Comparison of ENCODE assay signal across 8 cellular contexts in genomic region chr1:149936076-149936991, GRCh38. TPM values are rescaled to one million over a fixed set of nuclear protein-coding genes. Genes with fewer than 3 reads are reported as not detected.
DNase-seq lines count a peak whose midpoint lies in the region; ATAC-seq and TF ChIP-seq lines count a peak whose summit lies in the region.

Gene MTMR11 (minus strand): TSS chr1:149936879. CDS start chr1:149936647, 232 bp downstream.

- H3K9me3 ChIP-seq in MM.1S (replicated peaks; ENCODE audit: insufficient read depth, low read length) = no peaks in the 10 kb centered on the region
- no peaks in the 10 kb centered on the region for H3K9me3 ChIP-seq in upper lobe of right lung

- no peaks in the 10 kb centered on the region for H3K79me2 ChIP-seq in MM.1S (ENCODE audit: low read length)

- H3K27ac ChIP-seq in MM.1S (ENCODE audit: low read length) (peak within 1 kb of the TSS; percentile 46; the same call in 1 of the 2 replicates), upper lobe of right lung (no peak within 1 kb of the TSS)

- H3K27me3 ChIP-seq in MM.1S (replicated peaks; ENCODE audit: insufficient read depth, low read length) = no peaks in the 10 kb centered on the region
- no peaks in the 10 kb centered on the region for H3K27me3 ChIP-seq in upper lobe of right lung

- peak; percentile 33 for ATAC-seq in upper lobe of right lung
- ATAC-seq in GM19452 (IDR thresholded peaks at IDR 0.05; ENCODE audit: unreplicated experiment) = no peak
- ATAC-seq in HG03442 (IDR thresholded peaks at IDR 0.05; ENCODE audit: unreplicated experiment) = no peak

- H3K4me1 ChIP-seq in MM.1S (ENCODE audit: low read length) (peaks cover 33% of the 10 kb centered on the region), upper lobe of right lung (peaks cover 23% of the 10 kb centered on the region)

- peak within 1 kb of the TSS; percentile 28 for H3K4me2 ChIP-seq in MM.1S (ENCODE audit: low read depth, low read length)

- intact Hi-C loops in lower leg skin (cut with DNase I; ENCODE audit: low total_unique reads) (no loop called here), upper lobe of right lung (cut with DNase I) (no loop called here)

- DNase-seq in COLO829 (ENCODE audit: low spot score) (peak; percentile 82), MM.1S (no peak), choroid plexus epithelial cell (ENCODE audit: low read depth) (peak; percentile 50), lower leg skin (ENCODE audit: low spot score in 2 of 2) (peak in 1 of 2 donors; percentile 46), upper lobe of right lung (no peak), NCI-H2196 (lab: John Stamatoyannopoulos, UW; ENCODE audit: unreplicated experiment) (no peak)

- TF ChIP-seq CTCF in MM.1S (IDR thresholded peaks at IDR 0.05; ENCODE audit: low read length) (no peak), choroid plexus epithelial cell (conservative IDR thresholded peaks at IDR 0.05; ENCODE audit: low read depth, low read length) (no peak), lower leg skin (IDR thresholded peaks at IDR 0.05) (no peak), upper lobe of right lung (IDR thresholded peaks at IDR 0.05) (no peak)

- peak within 1 kb of the TSS; percentile 2; the same call in 1 of the 2 replicates for H3K9ac ChIP-seq in MM.1S (ENCODE audit: low read length)

- 18 to 21% methylated on average over 19 of the region's 19 CpGs for WGBS in lower leg skin, 2 donors

- H3K36me3 ChIP-seq in MM.1S (replicated peaks; ENCODE audit: insufficient read depth, low read length) = no peaks in the 10 kb centered on the region
- no peaks in the 10 kb centered on the region for H3K36me3 ChIP-seq in upper lobe of right lung

- no peaks in the 10 kb centered on the region for H4K20me1 ChIP-seq in MM.1S (ENCODE audit: insufficient read depth, low read length)

- H3K9me2 ChIP-seq in MM.1S (replicated peaks; ENCODE audit: insufficient read depth, low read length) = no peaks in the 10 kb centered on the region

- H3K4me3 ChIP-seq in MM.1S (ENCODE audit: low read length) = peak within 1 kb of the TSS; percentile 0; the same call in 1 of the 2 replicates
- peak within 1 kb of the TSS; percentile 72 for H3K4me3 ChIP-seq in choroid plexus epithelial cell (ENCODE audit: low read depth, low read length)
- peak within 1 kb of the TSS; percentile 31 for H3K4me3 ChIP-seq in lower leg skin (ENCODE audit: low read depth, poor library complexity, severe bottlenecking)
- H3K4me3 ChIP-seq in upper lobe of right lung = peak within 1 kb of the TSS; percentile 53

- peaks cover 17% of the 10 kb centered on the region for H3F3A ChIP-seq in MM.1S (ENCODE audit: insufficient read depth, low read length)

- H2AFZ ChIP-seq in MM.1S (ENCODE audit: low read length) = 0 out of 2 replicates have a peak within 1 kb of the TSS, but pooled peaks have one; percentile 1

- TF ChIP-seq POLR2A in lower leg skin (IDR thresholded peaks at IDR 0.05) = no peak

RNA-seq across cellular contexts. Expression of gene MTMR11, which starts in this region (rescaled TPM):
- total RNA-seq in lower leg skin = 10 to 100 TPM; 15.6 to 21.4 (median 19.0) TPM
- total RNA-seq in upper lobe of right lung = 17.1 TPM

Comparison
In these comparisons a context has a peak if more than half of its experiments do, and no peak if none do; other contexts are left out.
1. DNase-seq: peak in COLO829 (single experiment) and choroid plexus epithelial cell (single experiment); none in MM.1S (single experiment), upper lobe of right lung (single experiment) and NCI-H2196 (single experiment).
2. H3K4me3 ChIP-seq: peak in every context shown above with its lines; median percentile 72 in choroid plexus epithelial cell; 53 in upper lobe of right lung; 31 in lower leg skin; 0 in MM.1S.